In the genomic region with DNA sequence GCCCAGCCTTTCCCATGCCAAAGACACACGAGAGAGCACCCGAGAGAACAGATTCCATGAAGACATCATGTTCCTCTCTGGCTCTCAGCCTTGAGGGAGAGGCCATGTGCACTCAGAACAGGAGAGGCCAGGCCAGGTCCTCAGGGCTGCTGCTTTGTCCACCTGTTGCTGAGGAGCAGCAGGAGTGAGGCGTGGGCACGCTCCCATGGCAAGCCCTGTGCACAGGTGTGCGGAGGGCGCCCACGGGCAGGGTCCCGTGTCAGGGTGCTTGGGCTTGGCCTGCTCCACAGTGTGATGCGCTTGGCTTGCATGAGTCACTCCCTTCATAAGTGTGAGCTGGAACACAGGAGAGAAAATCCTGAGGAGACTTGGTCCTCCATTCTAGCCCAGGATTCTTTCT, we compare ENCODE assay signal across 34 cellular contexts.
"Had no signal": no experiment of that assay in that cellular context is flagged by ENCODE, and none has a peak within 500 bp of the region (broad histone marks: within the 10 kb centered on the region; RNA-seq: fewer than 3 reads in every experiment).

No MANE protein-coding gene starts in this region.

- H3K27me3 ChIP-seq: MG63 had no signal

- H3K4me2 ChIP-seq: KMS-11 had no signal

- DNase-seq: Karpas-422, Kasumi-1, MG63, MM.1S, NCI-H1048, NCI-H1092 treated with DMSO at 0.1 percent for 48 hours, NCI-H1105, NCI-H1105 treated with DMSO at 0.1 percent for 48 hours, NCI-H1417, NCI-H1417 treated with DMSO at 0.1 percent for 48 hours, NCI-H1436, NCI-H1436 treated with DMSO at 0.1 percent for 48 hours, NCI-H146, NCI-H1694, NCI-H1694 treated with DMSO at 0.1 percent for 48 hours, NCI-H187, NCI-H187 treated with DMSO at 0.1 percent for 48 hours, NCI-H1930, NCI-H2029, NCI-H2029 treated with DMSO at 0.1 percent for 48 hours, NCI-H2081, NCI-H2081 treated with DMSO at 0.1 percent for 48 hours, NCI-H2107, NCI-H2171, NCI-H2171 treated with DMSO at 0.1 percent for 48 hours, NCI-H2227 treated with DMSO at 0.1 percent for 48 hours, NCI-H226, NCI-H345, NCI-H446, NCI-H446 treated with DMSO at 0.1 percent for 48 hours, NCI-H510A, NCI-H510A treated with DMSO at 0.1 percent for 48 hours, NCI-H524 had no signal

- H3K4me3 ChIP-seq: MG63 had no signal

- H3K9ac ChIP-seq: KMS-11 had no signal

- H3K36me3 ChIP-seq: MG63 had no signal

- H3K27ac ChIP-seq: KMS-11 had no signal
